Comparison of ENCODE assay signal across 30 cellular contexts in genomic region chr5:61346511-61346910, GRCh38.
"Had no signal": no experiment of that assay in that cellular context is flagged by ENCODE, and none has a peak within 500 bp of the region (broad histone marks: within the 10 kb centered on the region; RNA-seq: fewer than 3 reads in every experiment).

No MANE protein-coding gene starts in this region.

- H3K27me3 Mint-ChIP-seq: brain; effector memory CD8-positive, alpha-beta T cell; stimulated activated memory B cell treated with anti-CD40 and anti-IgM and Interleukin-4, amounts not matched to agents 10 μg/mL and 1 μg/mL and 100 μg/mL, for 72 hours; T-helper 17 cell had no signal

- H3K4me3 ChIP-seq: ascending aorta, coronary artery, left lung, lower lobe of right lung, psoas muscle, sigmoid colon, stomach, thyroid gland, upper lobe of left lung, vagina had no signal

- H3K9me3 Mint-ChIP-seq: effector memory CD8-positive, alpha-beta T cell; neural crest cell; stimulated activated memory B cell treated with anti-CD40 and anti-IgM and Interleukin-4, amounts not matched to agents 10 μg/mL and 1 μg/mL and 100 μg/mL, for 72 hours had no signal

- ATAC-seq: activated CD4-positive, CD25-positive, alpha-beta regulatory T cell treated with anti-CD3 and anti-CD28 coated beads, Interleukin-2, amount 50 U/mL, for 24 hours; effector memory CD8-positive, alpha-beta T cell; left lung; lower lobe of right lung; stimulated activated memory B cell treated with anti-CD40 and anti-IgM and Interleukin-4, amounts not matched to agents 10 μg/mL and 1 μg/mL and 100 μg/mL, for 72 hours; T-helper 17 cell had no signal

- H3K27ac ChIP-seq: ascending aorta, coronary artery, left lung, lower lobe of right lung, parathyroid adenoma, psoas muscle, sigmoid colon, stomach, thyroid gland, upper lobe of left lung, vagina, WERI-Rb-1 had no signal

- H3K36me3 Mint-ChIP-seq: stimulated activated memory B cell treated with anti-CD40 and anti-IgM and Interleukin-4, amounts not matched to agents 10 μg/mL and 1 μg/mL and 100 μg/mL, for 72 hours had no signal

- H3K27me3 ChIP-seq: ascending aorta, left lung, sigmoid colon, stomach, thyroid gland, upper lobe of left lung, vagina had no signal

- H3K36me3 ChIP-seq: ascending aorta, left lung, lower lobe of right lung, sigmoid colon, stomach, thyroid gland, upper lobe of left lung, vagina, WERI-Rb-1 had no signal

- H3K27ac Mint-ChIP-seq: activated naive CD8-positive, alpha-beta T cell treated with anti-CD3 and anti-CD28 coated beads, Interleukin-2, amount 10 ng/mL, durations not matched to agents 7 days and 5 days; effector memory CD8-positive, alpha-beta T cell; stimulated activated memory B cell treated with anti-CD40 and anti-IgM and Interleukin-4, amounts not matched to agents 10 μg/mL and 1 μg/mL and 100 μg/mL, for 72 hours; T-helper 17 cell had no signal

- H3K4me3 Mint-ChIP-seq: activated naive CD8-positive, alpha-beta T cell treated with anti-CD3 and anti-CD28 coated beads, Interleukin-2, amount 10 ng/mL, durations not matched to agents 7 days and 5 days; effector memory CD8-positive, alpha-beta T cell; neural crest cell; stimulated activated memory B cell treated with anti-CD40 and anti-IgM and Interleukin-4, amounts not matched to agents 10 μg/mL and 1 μg/mL and 100 μg/mL, for 72 hours; T-helper 17 cell had no signal

- DNase-seq: activated CD4-positive, alpha-beta T cell treated with anti-CD3 and anti-CD28 coated beads for 48 hours; activated CD4-positive, alpha-beta T cell treated with anti-CD3 and anti-CD28 coated beads, Interleukin-2, amount 50 U/mL, for 48 hours; activated CD8-positive, alpha-beta memory T cell treated with anti-CD3 and anti-CD28 coated beads for 24 hours; activated effector memory CD4-positive, alpha-beta T cell treated with Interleukin-2 at 50 U/mL for 16 hours; activated naive CD4-positive, alpha-beta T cell treated with Interleukin-2 at 50 U/mL for 16 hours; activated naive CD8-positive, alpha-beta T cell treated with anti-CD3 and anti-CD28 coated beads, Interleukin-2, amount 10 ng/mL, durations not matched to agents 7 days and 5 days; effector memory CD8-positive, alpha-beta T cell; left lung; lower lobe of right lung; nucleus accumbens; psoas muscle; sigmoid colon; small intestine; stimulated activated CD4-positive, alpha-beta T cell treated with anti-CD3 and anti-CD28 coated beads, Interleukin-1b, Interleukin-23, amount 100 ng/mL, for 48 hours; stimulated activated CD4-positive, alpha-beta T cell treated with anti-CD3 and anti-CD28 coated beads, Interleukin-4, amount 100 ng/mL, for 4 hours; stimulated activated CD8-positive, alpha-beta memory T cell treated with anti-CD3 and anti-CD28 coated beads, Interleukin-4, amount 100 ng/mL, for 48 hours; stomach; T-helper 17 cell; T1000; thyroid gland; upper lobe of left lung; WERI-Rb-1 had no signal
